Comparison of ENCODE assay signal across 8 cellular contexts in the genomic region with DNA sequence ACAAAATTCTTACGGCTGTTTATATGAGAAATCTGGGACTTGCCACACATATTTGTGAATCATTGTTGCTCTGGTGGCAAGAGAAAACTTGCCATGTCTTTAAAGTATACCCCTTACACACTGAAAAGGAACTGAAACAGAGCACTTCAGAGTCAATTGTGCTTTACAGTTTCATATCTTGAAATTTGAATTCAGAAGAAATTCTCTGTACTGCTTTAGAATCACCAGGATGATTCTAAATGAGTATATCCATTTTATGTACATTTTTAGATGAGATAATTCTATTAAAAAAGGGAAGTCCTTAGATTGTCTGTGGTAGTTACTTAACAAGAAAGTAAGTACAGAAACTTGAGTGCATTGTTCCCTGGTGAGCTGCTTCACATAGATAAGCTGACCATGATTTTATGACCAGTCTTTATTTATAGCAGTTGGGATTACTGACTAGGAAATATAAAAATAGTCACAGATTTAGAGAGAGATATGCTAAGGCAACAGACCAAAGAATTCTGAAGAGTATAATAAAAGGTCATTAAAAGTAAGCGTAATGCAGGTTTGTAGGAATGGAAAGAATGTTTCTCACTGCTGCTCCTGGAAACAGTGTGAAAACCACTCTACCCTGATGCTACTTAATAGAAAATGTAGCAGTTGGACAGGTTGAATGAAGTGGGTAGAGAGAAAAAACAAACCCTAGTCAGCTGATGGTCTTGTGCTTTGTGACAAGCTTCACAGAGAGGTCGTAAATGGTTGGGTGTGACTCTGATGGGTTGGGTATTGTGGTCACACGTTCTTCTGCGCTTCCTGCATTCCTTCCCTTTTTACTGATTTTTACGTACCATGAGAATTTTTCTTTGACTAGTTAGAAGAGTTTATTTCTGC. TPM values are rescaled to one million over a fixed set of nuclear protein-coding genes. Genes with fewer than 3 reads are reported as not detected.
DNase-seq lines count a peak whose midpoint lies in the region; TF ChIP-seq lines count a peak whose summit lies in the region.

No MANE protein-coding gene starts in this region.

- H3K27ac ChIP-seq in ascending aorta (peak overlapping the region; percentile 77 to 94), tibial nerve (peak overlapping the region; percentile 66 to 83 (median 75))

- TF ChIP-seq EP300 in tibial nerve (IDR thresholded peaks at IDR 0.05): peak; percentile 84 to 91

- peak overlapping the region; percentile 83 for H3K27ac Mint-ChIP-seq in activated CD4-positive, alpha-beta T cell treated with anti-CD3 and anti-CD28 coated beads, Interleukin-2, amount 10 ng/mL, durations not matched to agents 7 days and 5 days

- POLR2A ChIA-PET in activated CD4-positive, alpha-beta T cell treated with anti-CD3 and anti-CD28 coated beads, Interleukin-2, amount 10 ng/mL, durations not matched to agents 7 days and 5 days (lab: Charles Lee): interaction anchor here (0.5 kb wide), 1 partner anchor 14 kb away, joined by 4 read pairs; no protein-coding TSS in a partner anchor

- DNase-seq in activated CD4-positive, alpha-beta T cell treated with anti-CD3 and anti-CD28 coated beads, Interleukin-2, amount 10 ng/mL, durations not matched to agents 7 days and 5 days: peak; percentile 14
- no peak for DNase-seq in activated CD4-positive, alpha-beta T cell treated with anti-CD3 and anti-CD28 coated beads for 4 hours
- DNase-seq in H4 (ENCODE audit: low spot score) (peak; percentile 85), ascending aorta (ENCODE audit: low spot score in 2 of 2) (no peak), left kidney (ENCODE audit: low read depth, low spot score) (peak; percentile 67), tibial nerve (ENCODE audit: low spot score in 2 of 2) (peak in 1 of 2 donors; percentile 57), iPS-NIHi11 (ENCODE audit: low spot score) (no peak)

- peak overlapping the region; percentile 58 for H3K9ac ChIP-seq in Loucy (ENCODE audit: low read depth, low read length, poor library complexity, severe bottlenecking)

- no peak for TF ChIP-seq CTCF in Loucy (conservative IDR thresholded peaks at IDR 0.05; ENCODE audit: low read length)
- peak in 1 of 3 experiments; percentile 3 for TF ChIP-seq CTCF in ascending aorta (IDR thresholded peaks at IDR 0.05)
- no peak for TF ChIP-seq CTCF in tibial nerve (IDR thresholded peaks at IDR 0.05)

- H3K4me3 ChIP-seq in Loucy (ENCODE audit: low read length, poor library complexity, severe bottlenecking) (peak overlapping the region; percentile 57), ascending aorta (peak overlapping the region in 1 of 2 donors; percentile 39), tibial nerve (no peak overlapping the region)

- H3K27me3 ChIP-seq in Loucy (ENCODE audit: insufficient read depth, low read length, poor library complexity, severe bottlenecking) (no peaks in the 10 kb centered on the region), ascending aorta (no peaks in the 10 kb centered on the region), tibial nerve (no peaks in the 10 kb centered on the region)

- H3K4me1 ChIP-seq in Loucy (ENCODE audit: insufficient read depth, low read length, poor library complexity, severe bottlenecking): peaks cover 84% of the 10 kb centered on the region
- H3K4me1 ChIP-seq in ascending aorta: peaks cover 5 to 40% of the 10 kb centered on the region in 2 donors
- peaks cover 0 to 72% (median 24%) of the 10 kb centered on the region in 4 donors for H3K4me1 ChIP-seq in tibial nerve

- CTCF ChIA-PET in activated CD4-positive, alpha-beta T cell treated with anti-CD3 and anti-CD28 coated beads, Interleukin-2, amount 10 ng/mL, durations not matched to agents 7 days and 5 days (lab: Charles Lee): interaction anchor here (1.6 to 1.8 kb wide), 3 partner anchors 9 to 21 kb away, joined by 3 to 6 read pairs (median 3); no protein-coding TSS in a partner anchor

- TF ChIP-seq POLR2A in tibial nerve (IDR thresholded peaks at IDR 0.05): peak in 1 of 2 donors; percentile 14

- 38 to 44% methylated on average over 6 of the region's 6 CpGs for WGBS in tibial nerve, 2 donors

- intact Hi-C loops in ascending aorta (cut with DNase I): loop anchor here (2.0 kb wide), 2 partner anchors 23 to 41 kb away; a partner anchor contains a TSS

- peaks cover 15% of the 10 kb centered on the region for H3F3A ChIP-seq in Loucy (ENCODE audit: low read depth)

- H3K4me2 ChIP-seq in Loucy (ENCODE audit: low read depth, low read length, poor library complexity, severe bottlenecking): peak overlapping the region; percentile 75

- H3K27me3 Mint-ChIP-seq in activated CD4-positive, alpha-beta T cell treated with anti-CD3 and anti-CD28 coated beads, Interleukin-2, amount 10 ng/mL, durations not matched to agents 7 days and 5 days: no peaks in the 10 kb centered on the region

- H3K36me3 ChIP-seq in Loucy (ENCODE audit: insufficient read depth, low read length) (no peaks in the 10 kb centered on the region), ascending aorta (no peaks in the 10 kb centered on the region), tibial nerve (no peaks in the 10 kb centered on the region)

- H3K4me1 Mint-ChIP-seq in activated CD4-positive, alpha-beta T cell treated with anti-CD3 and anti-CD28 coated beads, Interleukin-2, amount 10 ng/mL, durations not matched to agents 7 days and 5 days: peaks cover 45% of the 10 kb centered on the region

- H3K4me3 Mint-ChIP-seq in activated CD4-positive, alpha-beta T cell treated with anti-CD3 and anti-CD28 coated beads, Interleukin-2, amount 10 ng/mL, durations not matched to agents 7 days and 5 days: peak overlapping the region; percentile 38

- no peaks in the 10 kb centered on the region for H3K9me3 ChIP-seq in Loucy (ENCODE audit: insufficient read depth, low read depth, low read length)
- no peaks in the 10 kb centered on the region for H3K9me3 ChIP-seq in ascending aorta
- no peaks in the 10 kb centered on the region for H3K9me3 ChIP-seq in tibial nerve

- peaks cover 80% of the 10 kb centered on the region for H3K79me2 ChIP-seq in Loucy (ENCODE audit: insufficient read depth, low read length)

- H3K9me2 ChIP-seq in Loucy (replicated peaks; ENCODE audit: low read depth, low read length): no peaks in the 10 kb centered on the region

- H2AFZ ChIP-seq in Loucy (ENCODE audit: low read length): no peak overlapping the region

- peaks cover 2% of the 10 kb centered on the region for H3K36me3 Mint-ChIP-seq in activated CD4-positive, alpha-beta T cell treated with anti-CD3 and anti-CD28 coated beads, Interleukin-2, amount 10 ng/mL, durations not matched to agents 7 days and 5 days (ENCODE audit: low read depth)

- no peaks in the 10 kb centered on the region for H3K9me3 Mint-ChIP-seq in activated CD4-positive, alpha-beta T cell treated with anti-CD3 and anti-CD28 coated beads, Interleukin-2, amount 10 ng/mL, durations not matched to agents 7 days and 5 days

- no peaks in the 10 kb centered on the region for H4K20me1 ChIP-seq in Loucy (ENCODE audit: insufficient read depth, low read length, poor library complexity, severe bottlenecking)

RNA-seq across cellular contexts. Expression of a gene that starts 41.0 kb away (rescaled TPM):
- total RNA-seq in activated CD4-positive, alpha-beta T cell treated with anti-CD3 and anti-CD28 coated beads, Interleukin-2, amount 10 ng/mL, durations not matched to agents 7 days and 5 days: 10 to 100 TPM; 16.0 to 16.4 TPM
- 5.2 and 5.7 TPM in 2 replicates for total RNA-seq in H4 (2014; rRNA removed; shearing (Covaris generic))
- total RNA-seq in ascending aorta: 44.1 TPM
- 10 to 100 TPM; 61.5 to 74.3 (median 69.3) TPM for total RNA-seq in tibial nerve

Comparison
In these comparisons a context has a peak if more than half of its experiments do, and no peak if none do; other contexts are left out.
1. DNase-seq: peak in activated CD4-positive, alpha-beta T cell treated with anti-CD3 and anti-CD28 coated beads, Interleukin-2, amount 10 ng/mL, durations not matched to agents 7 days and 5 days (single experiment), H4 (single experiment) and left kidney (single experiment); none in activated CD4-positive, alpha-beta T cell treated with anti-CD3 and anti-CD28 coated beads for 4 hours (0 of 2), ascending aorta (0 of 2) and iPS-NIHi11 (single experiment).